In the genomic region with DNA sequence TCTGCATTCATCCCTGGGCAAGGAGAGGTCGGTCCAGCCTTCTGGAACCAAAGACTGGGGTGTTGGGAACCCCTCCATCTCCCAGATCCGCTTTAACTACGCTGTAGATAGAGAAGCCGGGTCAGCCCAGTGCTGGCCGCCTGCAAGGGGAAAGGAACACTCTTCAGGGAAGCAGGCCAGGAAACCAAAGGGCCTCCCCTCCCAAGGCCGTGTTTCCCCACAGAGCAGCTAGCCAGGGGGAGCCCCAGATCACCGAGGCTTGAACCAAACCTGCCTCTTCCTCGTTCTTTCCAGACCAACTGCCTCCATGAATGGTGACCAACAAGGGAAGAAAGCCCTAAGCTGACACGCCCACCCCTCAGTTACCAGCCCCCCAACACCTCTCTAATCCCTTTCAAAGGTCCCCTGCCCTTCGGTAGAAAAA, we compare ENCODE assay signal across 13 cellular contexts. TPM values are rescaled to one million over a fixed set of nuclear protein-coding genes. Genes with fewer than 3 reads are reported as not detected.
A peak's percentile ranks its signal among the peaks of the same experiment; 100 is the strongest.
DNase-seq lines count a peak whose midpoint lies in the region; ATAC-seq and TF ChIP-seq lines count a peak whose summit lies in the region.
"Had no signal": no experiment of that assay in that cellular context is flagged by ENCODE, and none has a peak within 500 bp of the region (broad histone marks: within the 10 kb centered on the region; RNA-seq: fewer than 3 reads in every experiment).

No MANE protein-coding gene starts in this region.

- peaks cover 68% of the 10 kb centered on the region for H3K4me1 ChIP-seq in Panc1 (ENCODE audit: control insufficient read depth, insufficient read depth, low read length)
- H3K4me1 ChIP-seq in suprapubic skin = peaks cover 35% of the 10 kb centered on the region

- ATAC-seq in Panc1 (peak; percentile 19), GM19463 (IDR thresholded peaks at IDR 0.05; ENCODE audit: unreplicated experiment) (no peak)
- ATAC-seq: heart right ventricle had no signal

- TF ChIP-seq CTCF in Panc1 (IDR thresholded peaks at IDR 0.05) = no peak
- TF ChIP-seq CTCF in suprapubic skin (IDR thresholded peaks at IDR 0.05) = no peak
- TF ChIP-seq CTCF in progenitor cell of endocrine pancreas (IDR thresholded peaks at IDR 0.05; ENCODE audit: unreplicated experiment) = no peak

- no peaks in the 10 kb centered on the region for H3K9me3 Mint-ChIP-seq in activated T-cell treated with anti-CD3 and anti-CD28 coated beads, Interleukin-2, amount 50 U/mL, for 24 hours
- H3K9me3 Mint-ChIP-seq in progenitor cell of endocrine pancreas (ENCODE audit: low read depth) = no peaks in the 10 kb centered on the region

- no peak for DNase-seq in activated T-cell treated with anti-CD3 and anti-CD28 coated beads, Interleukin-2, amount 50 U/mL, for 24 hours
- no peak for DNase-seq in activated T-cell treated with anti-CD3 and anti-CD28 coated beads, Interleukin-2, amount 50 U/mL, for 48 hours
- DNase-seq in Panc1 (ENCODE audit: low read depth, low spot score) = no peak
- DNase-seq in glomerular visceral epithelial cell (ENCODE audit: extremely low spot score) = peak; percentile 23
- DNase-seq in suprapubic skin (ENCODE audit: low spot score in 2 of 2) = no peak
- DNase-seq in progenitor cell of endocrine pancreas (ENCODE audit: low spot score, unreplicated experiment) = no peak
- no peak for DNase-seq in NCI-H1105 (lab: John Stamatoyannopoulos, UW)
- DNase-seq: activated CD4-positive, alpha-beta T cell treated with anti-CD3 and anti-CD28 coated beads, Interleukin-2, amount 50 U/mL, for 4 hours; amygdala; heart right ventricle; NCI-H510A treated with DMSO at 0.1 percent for 48 hours had no signal

- H3K27me3 ChIP-seq in Panc1 (ENCODE audit: control insufficient read depth, insufficient read depth, low read length) (no peaks in the 10 kb centered on the region), suprapubic skin (peaks cover 46% of the 10 kb centered on the region)

- H3K4me3 ChIP-seq in Panc1 (ENCODE audit: low read depth in 2 of 2, low read length in 2 of 2) (peak overlapping the region; percentile 52 to 56), suprapubic skin (peak overlapping the region; percentile 36)
- H3K4me3 ChIP-seq: heart right ventricle, thyroid gland had no signal

- TSS peak; percentile 66 for BruUV-seq in Panc1 (replicated peaks; lab: Mats Ljungman, UMichigan)

- peak overlapping the region; percentile 30 for H3K27ac Mint-ChIP-seq in activated T-cell treated with anti-CD3 and anti-CD28 coated beads, Interleukin-2, amount 50 U/mL, for 24 hours
- H3K27ac Mint-ChIP-seq in progenitor cell of endocrine pancreas = no peak overlapping the region

- no peak for TF ChIP-seq EP300 in suprapubic skin (IDR thresholded peaks at IDR 0.05)

- CTCF ChIA-PET in Panc1 (lab: Charles Lee) = interaction anchor here (3.0 kb wide), 1 partner anchor 23 kb away, joined by 20 read pairs; no protein-coding TSS in a partner anchor

- intact Hi-C loops in Panc1 (cut with micrococcal nuclease; ENCODE audit: unreplicated experiment) = loop anchor here (5.0 kb wide), 2 partner anchors 74 to 129 kb away; no protein-coding TSS in a partner anchor

- POLR2A ChIA-PET in Panc1 (lab: Charles Lee) = no interaction called here

- peaks cover 49% of the 10 kb centered on the region for H3K27me3 Mint-ChIP-seq in activated T-cell treated with anti-CD3 and anti-CD28 coated beads, Interleukin-2, amount 50 U/mL, for 24 hours
- peaks cover 30% of the 10 kb centered on the region for H3K27me3 Mint-ChIP-seq in progenitor cell of endocrine pancreas

- H3K9me3 ChIP-seq in Panc1 (ENCODE audit: control insufficient read depth, insufficient read depth, low read depth, low read length) (no peaks in the 10 kb centered on the region), suprapubic skin (no peaks in the 10 kb centered on the region)
- H3K9me3 ChIP-seq: heart right ventricle, thyroid gland had no signal

- peaks cover 27% of the 10 kb centered on the region for H3K36me3 Mint-ChIP-seq in activated T-cell treated with anti-CD3 and anti-CD28 coated beads, Interleukin-2, amount 50 U/mL, for 24 hours (ENCODE audit: low read depth)
- peaks cover 9% of the 10 kb centered on the region for H3K36me3 Mint-ChIP-seq in progenitor cell of endocrine pancreas (ENCODE audit: insufficient read depth)

- H3K27ac ChIP-seq in Panc1 (ENCODE audit: low read length) (peak overlapping the region; percentile 85), suprapubic skin (no peak overlapping the region)
- H3K27ac ChIP-seq: heart right ventricle, thyroid gland had no signal

- peak overlapping the region; percentile 54 for H3K4me3 Mint-ChIP-seq in activated T-cell treated with anti-CD3 and anti-CD28 coated beads, Interleukin-2, amount 50 U/mL, for 24 hours
- H3K4me3 Mint-ChIP-seq in progenitor cell of endocrine pancreas (ENCODE audit: low read depth) = no peak overlapping the region

- WGBS in suprapubic skin = 8% methylated on average over 10 of the region's 10 CpGs

- no peak for TF ChIP-seq POLR2A in suprapubic skin (IDR thresholded peaks at IDR 0.05)

- in situ Hi-C loops in Panc1 (cut with HindIII; ENCODE audit: low pct_unique_long_range_greater_than_20kb, low sequenced_read_pairs) = no loop called here

- H3K36me3 ChIP-seq in Panc1 (ENCODE audit: control insufficient read depth, insufficient read depth, low read length) (0 out of 2 replicates have a peak, but pooled peaks cover 2% of the 10 kb centered on the region), suprapubic skin (peaks cover 10% of the 10 kb centered on the region)

- H3K4me1 Mint-ChIP-seq in activated T-cell treated with anti-CD3 and anti-CD28 coated beads, Interleukin-2, amount 50 U/mL, for 24 hours (ENCODE audit: low read depth) = peaks cover 53% of the 10 kb centered on the region
- peaks cover 1% of the 10 kb centered on the region for H3K4me1 Mint-ChIP-seq in progenitor cell of endocrine pancreas (ENCODE audit: low read depth)

RNA-seq across cellular contexts. Expression of a gene that starts 1.2 kb away (rescaled TPM):
- total RNA-seq in Panc1 (2021; ENCODE audit: unreplicated experiment) (62.9 TPM), suprapubic skin (under 1 TPM in 3 of 4 donors, not detected in 1; 0.04 to 0.36 (median 0.13) TPM), progenitor cell of endocrine pancreas (0.58 and 0.77 TPM in 2 replicates)
- polyA plus RNA-seq in Panc1 (2012; ENCODE audit: insufficient read length) = 72.6 TPM

RNA-seq across cellular contexts. Expression of a gene that starts 18.0 kb away (rescaled TPM):
- total RNA-seq in Panc1 (2021; ENCODE audit: unreplicated experiment) = 309 TPM
- polyA plus RNA-seq in Panc1 (2012; ENCODE audit: insufficient read length) = 319 TPM
- total RNA-seq in suprapubic skin = 100 to 1,000 TPM; 152 to 206 (median 171) TPM
- total RNA-seq in progenitor cell of endocrine pancreas = 414 and 432 TPM in 2 replicates

RNA-seq across cellular contexts. Expression of a gene that starts 24.6 kb away (rescaled TPM):
- 115 TPM for total RNA-seq in Panc1 (2021; ENCODE audit: unreplicated experiment)
- 84.5 TPM for polyA plus RNA-seq in Panc1 (2012; ENCODE audit: insufficient read length)
- 1 to 10 TPM; 4.6 to 9.8 (median 9.5) TPM for total RNA-seq in suprapubic skin
- 50.5 and 55.4 TPM in 2 replicates for total RNA-seq in progenitor cell of endocrine pancreas

RNA-seq across cellular contexts. Expression of a gene that starts 54.4 kb away (rescaled TPM):
- total RNA-seq in Panc1 (2021; ENCODE audit: unreplicated experiment) = 81.0 TPM
- 56.6 TPM for polyA plus RNA-seq in Panc1 (2012; ENCODE audit: insufficient read length)
- 10 to 100 TPM; 20.2 to 65.0 (median 58.1) TPM for total RNA-seq in suprapubic skin
- total RNA-seq in progenitor cell of endocrine pancreas = 56.6 and 59.4 TPM in 2 replicates

Comparison
In these comparisons a context has a peak if more than half of its experiments do, and no peak if none do; other contexts are left out.
1. RNA of a gene that starts 1.2 kb away (total RNA-seq): 62.9 TPM in Panc1 (single experiment); 0.58 to 0.77 TPM in progenitor cell of endocrine pancreas and 0.04 to 0.36 TPM in suprapubic skin; every median in the first group is over 10 times any median in the second.